ENCODE assay signal across 24 cellular contexts in the genomic region with DNA sequence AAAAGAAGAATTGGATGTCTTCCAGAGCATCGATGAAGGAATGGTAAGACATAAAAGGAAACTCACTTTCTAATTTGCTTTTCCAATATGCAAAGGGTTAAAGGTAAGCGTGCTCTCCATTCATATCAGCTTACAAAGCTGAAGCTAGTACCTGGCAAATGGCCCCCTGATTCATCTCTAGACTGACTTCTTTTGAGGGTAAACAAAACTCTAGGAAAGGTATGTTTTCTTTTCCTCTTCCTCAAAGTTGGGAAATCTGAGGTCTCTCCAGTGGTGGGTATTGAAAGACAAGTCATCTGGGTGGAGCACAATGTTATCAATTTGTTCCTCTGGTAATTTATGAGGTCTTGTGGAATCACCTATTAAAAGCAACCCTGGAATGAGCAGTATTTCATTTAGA. TPM values are rescaled to one million over a fixed set of nuclear protein-coding genes. Genes with fewer than 3 reads are reported as not detected.
A peak's percentile ranks its signal among the peaks of the same experiment; 100 is the strongest.
DNase-seq lines count a peak whose midpoint lies in the region; ATAC-seq and TF ChIP-seq lines count a peak whose summit lies in the region.
"Had no signal": no experiment of that assay in that cellular context is flagged by ENCODE, and none has a peak within 500 bp of the region (broad histone marks: within the 10 kb centered on the region; RNA-seq: fewer than 3 reads in every experiment).

No MANE protein-coding gene starts in this region.

- peak overlapping the region; percentile 53 for H3K27ac Mint-ChIP-seq in activated naive CD8-positive, alpha-beta T cell treated with anti-CD3 and anti-CD28 coated beads, Interleukin-2, amount 50 U/mL, for 24 hours
- H3K27ac Mint-ChIP-seq in activated naive CD8-positive, alpha-beta T cell treated with anti-CD3 and anti-CD28 coated beads for 36 hours, result no peak overlapping the region
- H3K27ac Mint-ChIP-seq: CD14-positive monocyte; CD4-positive, alpha-beta T cell; CD8-positive, alpha-beta memory T cell had no signal

- no peaks in the 10 kb centered on the region for H3K27me3 Mint-ChIP-seq in activated naive CD8-positive, alpha-beta T cell treated with anti-CD3 and anti-CD28 coated beads, Interleukin-2, amount 50 U/mL, for 24 hours
- no peaks in the 10 kb centered on the region for H3K27me3 Mint-ChIP-seq in activated naive CD8-positive, alpha-beta T cell treated with anti-CD3 and anti-CD28 coated beads for 36 hours
- H3K27me3 Mint-ChIP-seq: CD4-positive, alpha-beta T cell; CD8-positive, alpha-beta memory T cell had no signal

- no peak overlapping the region for H4K5ac ChIP-seq in IMR-90 (ENCODE audit: low read depth, low read length)

- no peak for TF ChIP-seq RAD21 in IMR-90 (IDR thresholded peaks at IDR 0.05; ENCODE audit: low read length)

- H3K4me1 ChIP-seq in IMR-90 (ENCODE audit: control insufficient read depth, insufficient read depth, low read length) (peaks cover 4% of the 10 kb centered on the region), RWPE2 (ENCODE audit: insufficient read depth, poor library complexity, severe bottlenecking) (peaks cover 4% of the 10 kb centered on the region)
- H3K4me1 ChIP-seq: A549; BLaER1 treated with 17β-estradiol and CSF1 and Interleukin-3, amounts not matched to agents 10 nM and 100 nM had no signal

- DNase-seq in activated naive CD8-positive, alpha-beta T cell treated with anti-CD3 and anti-CD28 coated beads, Interleukin-2, amount 50 U/mL, for 24 hours, result no peak
- DNase-seq in activated naive CD8-positive, alpha-beta T cell treated with anti-CD3 and anti-CD28 coated beads for 36 hours, result no peak
- DNase-seq in IMR-90 (no peak), RWPE2 (ENCODE audit: low spot score) (no peak), epithelial cell of esophagus (ENCODE audit: low read depth) (peak; percentile 11), NCI-H345 treated with DMSO at 0.1 percent for 48 hours (lab: John Stamatoyannopoulos, UW; ENCODE audit: unreplicated experiment) (no peak), SK-N-DZ (ENCODE audit: low spot score) (no peak)
- DNase-seq: 8988T; ACHN; AML-193; BE2C; CD4-positive, alpha-beta T cell; CD8-positive, alpha-beta memory T cell; DMS 273 treated with DMSO at 0.1 percent for 48 hours; DMS79; EL; GDM1; GM23248; H7; HCEC 1CT had no signal

- H2BK120ac ChIP-seq in IMR-90 (ENCODE audit: low read depth, low read length), result no peak overlapping the region

- H3K79me1 ChIP-seq in IMR-90 (ENCODE audit: low read depth in 1 of 2, low read length in 2 of 2), result no peaks in the 10 kb centered on the region

- no peak overlapping the region for H3K4me2 ChIP-seq in IMR-90 (ENCODE audit: low read depth, low read length)
- H3K4me2 ChIP-seq: A549; BLaER1 treated with 17β-estradiol and CSF1 and Interleukin-3, amounts not matched to agents 10 nM and 100 nM had no signal

- H3K36me3 ChIP-seq in IMR-90 (ENCODE audit: control insufficient read depth, insufficient read depth, low read length) (no peaks in the 10 kb centered on the region), RWPE2 (ENCODE audit: low read depth) (no peaks in the 10 kb centered on the region)
- H3K36me3 ChIP-seq: BE2C had no signal

- H3K36me3 Mint-ChIP-seq in activated naive CD8-positive, alpha-beta T cell treated with anti-CD3 and anti-CD28 coated beads, Interleukin-2, amount 50 U/mL, for 24 hours (ENCODE audit: low read depth), result peaks cover 5% of the 10 kb centered on the region
- H3K36me3 Mint-ChIP-seq in activated naive CD8-positive, alpha-beta T cell treated with anti-CD3 and anti-CD28 coated beads for 36 hours, result peaks cover 10% of the 10 kb centered on the region

- no peaks in the 10 kb centered on the region for H3K9me3 Mint-ChIP-seq in activated naive CD8-positive, alpha-beta T cell treated with anti-CD3 and anti-CD28 coated beads, Interleukin-2, amount 50 U/mL, for 24 hours
- H3K9me3 Mint-ChIP-seq in activated naive CD8-positive, alpha-beta T cell treated with anti-CD3 and anti-CD28 coated beads for 36 hours, result no peaks in the 10 kb centered on the region
- H3K9me3 Mint-ChIP-seq: CD4-positive, alpha-beta T cell; CD8-positive, alpha-beta memory T cell had no signal

- no peak overlapping the region for H4K8ac ChIP-seq in IMR-90 (ENCODE audit: low read depth in 2 of 2, low read length in 2 of 2)

- H3K4me3 Mint-ChIP-seq in activated naive CD8-positive, alpha-beta T cell treated with anti-CD3 and anti-CD28 coated beads, Interleukin-2, amount 50 U/mL, for 24 hours, result no peak overlapping the region
- no peak overlapping the region for H3K4me3 Mint-ChIP-seq in activated naive CD8-positive, alpha-beta T cell treated with anti-CD3 and anti-CD28 coated beads for 36 hours
- H3K4me3 Mint-ChIP-seq: CD14-positive monocyte; CD4-positive, alpha-beta T cell; CD8-positive, alpha-beta memory T cell had no signal

- H3K27ac ChIP-seq in IMR-90 (ENCODE audit: insufficient read depth, low read length), result no peak overlapping the region
- H3K27ac ChIP-seq in RWPE2 (ENCODE audit: poor library complexity, severe bottlenecking), result no peak overlapping the region
- H3K27ac ChIP-seq: A549; BLaER1 treated with 17β-estradiol and CSF1 and Interleukin-3, amounts not matched to agents 10 nM and 100 nM; GM23248 had no signal

- H3K4me3 ChIP-seq in IMR-90 (ENCODE audit: insufficient read depth, low read depth, low read length), result no peak overlapping the region
- H3K4me3 ChIP-seq in RWPE2 (ENCODE audit: severe bottlenecking), result no peak overlapping the region
- no peak overlapping the region for H3K4me3 ChIP-seq in epithelial cell of esophagus (ENCODE audit: low read length)
- H3K4me3 ChIP-seq: A549; BLaER1 treated with 17β-estradiol and CSF1 and Interleukin-3, amounts not matched to agents 10 nM and 100 nM; GM12878; GM23248 had no signal

- H3K23ac ChIP-seq in IMR-90 (ENCODE audit: low read depth, low read length), result no peak overlapping the region

- H3K4ac ChIP-seq in IMR-90 (ENCODE audit: low read depth, low read length), result no peak overlapping the region

- no peak overlapping the region for H2BK5ac ChIP-seq in IMR-90 (ENCODE audit: low read depth, low read length, poor library complexity, severe bottlenecking)

- POLR2A ChIA-PET in IMR-90 (lab: Charles Lee; ENCODE audit: unreplicated experiment), result no interaction called here

- no peak overlapping the region for H2BK15ac ChIP-seq in IMR-90 (ENCODE audit: low read depth, low read length)

- H3K9ac ChIP-seq in IMR-90 (ENCODE audit: low read depth, low read length), result no peak overlapping the region
- H3K9ac ChIP-seq: BLaER1 treated with 17β-estradiol and CSF1 and Interleukin-3, amounts not matched to agents 10 nM and 100 nM; GM23248 had no signal

- BruUV-seq in IMR-90 (replicated peaks; lab: Mats Ljungman, UMichigan), result no TSS peak

- no peak overlapping the region for H2BK20ac ChIP-seq in IMR-90 (ENCODE audit: low read depth, low read length)

- intact Hi-C loops in IMR-90 (cut with micrococcal nuclease), result no loop called here

- CTCF ChIA-PET in IMR-90 (lab: Yijun Ruan, JAX), result no interaction called here

- dilution Hi-C loops in IMR-90 (cut with HindIII; ENCODE audit: low sequenced_read_pairs, unreplicated experiment), result no loop called here

- no peak overlapping the region for H2AK9ac ChIP-seq in IMR-90 (replicated peaks; ENCODE audit: low read depth, low read length, poor library complexity)

- no peak overlapping the region for H2AK5ac ChIP-seq in IMR-90 (ENCODE audit: low read depth, low read length)

- H3K9me3 ChIP-seq in IMR-90 (ENCODE audit: control insufficient read depth, insufficient read depth, low read length) (no peaks in the 10 kb centered on the region), RWPE2 (ENCODE audit: severe bottlenecking) (no peaks in the 10 kb centered on the region)
- H3K9me3 ChIP-seq: A549, BE2C had no signal

- TF ChIP-seq CTCF in IMR-90 (conservative IDR thresholded peaks at IDR 0.05; ENCODE audit: low read depth, low read length) (no peak), RWPE2 (IDR thresholded peaks at IDR 0.05; ENCODE audit: poor library complexity, severe bottlenecking) (no peak), epithelial cell of esophagus (IDR thresholded peaks at IDR 0.05; ENCODE audit: insufficient read depth, low read depth, low read length, missing control alignments) (no peak)

- H2AFZ ChIP-seq in IMR-90 (replicated peaks; ENCODE audit: low read length, poor library complexity), result no peak overlapping the region
- H2AFZ ChIP-seq: GM23248 had no signal

- no peak for ATAC-seq in activated naive CD8-positive, alpha-beta T cell treated with anti-CD3 and anti-CD28 coated beads, Interleukin-2, amount 50 U/mL, for 24 hours
- ATAC-seq in IMR-90 (ENCODE audit: low read depth) (no peak), RWPE2 (ENCODE audit: low read depth) (peak; percentile 66)
- ATAC-seq: A549, GM12878 had no signal

- no peak overlapping the region for H3K56ac ChIP-seq in IMR-90 (ENCODE audit: extremely low read depth, insufficient read depth, low read length)

- H3K9me1 ChIP-seq in IMR-90 (ENCODE audit: insufficient read depth, low read length), result no peaks in the 10 kb centered on the region

- TF ChIP-seq POLR2A in IMR-90 (IDR thresholded peaks at IDR 0.05; ENCODE audit: low read depth, low read length), result no peak

- no peaks in the 10 kb centered on the region for H4K20me1 ChIP-seq in IMR-90 (ENCODE audit: insufficient read depth, low read length)
- H4K20me1 ChIP-seq: BLaER1 treated with 17β-estradiol and CSF1 and Interleukin-3, amounts not matched to agents 10 nM and 100 nM had no signal

- in situ Hi-C loops in IMR-90 (cut with MboI; ENCODE audit: low sequenced_read_pairs), result no loop called here

- no peak overlapping the region for H4K91ac ChIP-seq in IMR-90 (ENCODE audit: insufficient read depth, low read depth, low read length)

- no CpG with 5 or more reads among the region's 2 CpGs for WGBS in IMR-90 (ENCODE audit: extremely low coverage in 2 of 2, insufficient read length in 1 of 2), 2 experiments

- H3K18ac ChIP-seq in IMR-90 (ENCODE audit: low read depth, low read length), result peak overlapping the region; percentile 26; the same call in 1 of the 2 replicates

- H3K27me3 ChIP-seq in IMR-90 (ENCODE audit: control insufficient read depth, insufficient read depth, low read length), result no peaks in the 10 kb centered on the region
- no peaks in the 10 kb centered on the region for H3K27me3 ChIP-seq in RWPE2 (ENCODE audit: insufficient read depth, poor library complexity, severe bottlenecking)
- H3K27me3 ChIP-seq: BE2C; BLaER1 treated with 17β-estradiol and CSF1 and Interleukin-3, amounts not matched to agents 10 nM and 100 nM had no signal

- H3K4me1 Mint-ChIP-seq in activated naive CD8-positive, alpha-beta T cell treated with anti-CD3 and anti-CD28 coated beads, Interleukin-2, amount 50 U/mL, for 24 hours, result peaks cover 50% of the 10 kb centered on the region
- H3K4me1 Mint-ChIP-seq in activated naive CD8-positive, alpha-beta T cell treated with anti-CD3 and anti-CD28 coated beads for 36 hours, result peaks cover 46% of the 10 kb centered on the region
- H3K4me1 Mint-ChIP-seq: CD14-positive monocyte had no signal

- no peak overlapping the region for H3K14ac ChIP-seq in IMR-90 (replicated peaks; ENCODE audit: low read depth, low read length)

RNA-seq across cellular contexts. Expression of a gene that starts 7.8 kb away (rescaled TPM):
- 1 to 10 TPM; 3.7 to 4.1 TPM for total RNA-seq in activated naive CD8-positive, alpha-beta T cell treated with anti-CD3 and anti-CD28 coated beads for 36 hours
- total RNA-seq in IMR-90 (2012; rRNA removed), result 9.3 and 15.3 TPM in 2 replicates
- 2.2 and 3.1 TPM in 2 replicates for polyA plus RNA-seq in IMR-90 (2012; rRNA removed)
- polyA plus RNA-seq in IMR-90 (2012; cell fraction: cytosol; rRNA removed), result 0.45 and 0.46 TPM in 2 replicates
- 0.45 and 5.0 TPM in 2 replicates for polyA plus RNA-seq in IMR-90 (2012; cell fraction: nucleus; rRNA removed; ENCODE audit: low replicate concordance)
- 8.2 and 9.3 TPM in 2 replicates for polyA plus RNA-seq in SK-N-DZ (2014; cell fraction: cytosol; rRNA removed)
- 8.1 and 8.7 TPM in 2 replicates for polyA plus RNA-seq in SK-N-DZ (2014; cell fraction: nucleus; rRNA removed)
